In genomic region chr9:89311346-89312153, GRCh38 we compare ENCODE assay signal across 8 cellular contexts. TPM values are rescaled to one million over a fixed set of nuclear protein-coding genes. Genes with fewer than 3 reads are reported as not detected.
DNase-seq lines count a peak whose midpoint lies in the region; ATAC-seq and TF ChIP-seq lines count a peak whose summit lies in the region.

No MANE protein-coding gene starts in this region.

- TF ChIP-seq CTCF in AG04450 (IDR thresholded peaks at IDR 0.05; ENCODE audit: low read depth, low read length) (no peak), PC-9 (conservative IDR thresholded peaks at IDR 0.05) (no peak), mucosa of descending colon (IDR thresholded peaks at IDR 0.05) (no peak), GM20000 (IDR thresholded peaks at IDR 0.05; ENCODE audit: extremely low read depth, missing control alignments) (no peak)

- H3K9me3 ChIP-seq in AG04450 (ENCODE audit: control insufficient read depth, insufficient read depth, low read length) (no peaks in the 10 kb centered on the region), PC-9 (ENCODE audit: insufficient read depth, low read depth) (no peaks in the 10 kb centered on the region), mucosa of descending colon (no peaks in the 10 kb centered on the region)

- H3K27me3 ChIP-seq in AG04450 (ENCODE audit: control insufficient read depth, insufficient read depth, low read length) (no peaks in the 10 kb centered on the region), PC-9 (ENCODE audit: insufficient read depth, low read depth) (no peaks in the 10 kb centered on the region)

- POLR2A ChIA-PET in AG04450 (lab: Yijun Ruan, JAX): interaction anchor here (1.3 kb wide), 1 partner anchor 565 kb away, joined by 3 read pairs; no protein-coding TSS in a partner anchor
- POLR2A ChIA-PET in PC-9 (lab: Charles Lee; ENCODE audit: unreplicated experiment): no interaction called here

- TSS peak; percentile 51 for BruUV-seq in PC-9 (replicated peaks; lab: Mats Ljungman, UMichigan)

- H3K9me2 ChIP-seq in PC-9 (ENCODE audit: insufficient read depth): no peaks in the 10 kb centered on the region

- H3K4me3 ChIP-seq in AG04450 (ENCODE audit: low read depth, low read length): peak overlapping the region; percentile 82
- H3K4me3 ChIP-seq in PC-9: peak overlapping the region; percentile 91
- peak overlapping the region; percentile 74 for H3K4me3 ChIP-seq in mucosa of descending colon

- peak overlapping the region; percentile 90 for H3K4me2 ChIP-seq in PC-9

- ATAC-seq in GM21528 (IDR thresholded peaks at IDR 0.05; ENCODE audit: low FRiP score, unreplicated experiment) (peak; percentile 16), mucosa of descending colon (peak; percentile 2), HG03135 (IDR thresholded peaks at IDR 0.05; ENCODE audit: unreplicated experiment) (no peak)

- peaks cover 71% of the 10 kb centered on the region for H3K79me2 ChIP-seq in PC-9 (ENCODE audit: low read depth)

- H3K27ac ChIP-seq in AG04450 (ENCODE audit: low read depth, low read length) (no peak overlapping the region), PC-9 (peak overlapping the region; percentile 93)

- CTCF ChIA-PET in AG04450 (lab: Charles Lee): interaction anchor here (0.6 to 2.9 kb wide), 2 partner anchors 237 to 512 kb away, joined by 3 to 9 read pairs; no protein-coding TSS in a partner anchor
- CTCF ChIA-PET in PC-9 (lab: Charles Lee): interaction anchor here (0.6 kb wide), 1 partner anchor 32 kb away, joined by 5 read pairs; no protein-coding TSS in a partner anchor

- intact Hi-C loops in PC-9 (cut with micrococcal nuclease; ENCODE audit: unreplicated experiment): loop anchor here (1.0 to 10.0 kb wide), 4 partner anchors 131 to 717 kb away; no protein-coding TSS in a partner anchor
- intact Hi-C loops in mucosa of descending colon (cut with DNase I, micrococcal nuclease): no loop called here

- no peak for DNase-seq in AG04450 (ENCODE audit: low read depth, low spot score)
- DNase-seq in PC-9: no peak
- DNase-seq in effector CD4-positive, alpha-beta T cell: peak; percentile 4
- DNase-seq in mucosa of descending colon: peak in 2 of 3 donors; percentile 41 to 74
- no peak for DNase-seq in DMS153 treated with DMSO at 0.1 percent for 48 hours (lab: John Stamatoyannopoulos, UW; ENCODE audit: unreplicated experiment)
- no peak for DNase-seq in GM20000 (ENCODE audit: low spot score)

- H4K20me1 ChIP-seq in PC-9 (ENCODE audit: insufficient read depth): peaks cover 18% of the 10 kb centered on the region; the same call in 1 of the 2 replicates

- H3F3A ChIP-seq in PC-9 (ENCODE audit: insufficient read depth, low read depth): peaks cover 33% of the 10 kb centered on the region

- peaks cover 42% of the 10 kb centered on the region for H3K4me1 ChIP-seq in PC-9 (replicated peaks; ENCODE audit: insufficient read depth)
- H3K4me1 ChIP-seq in mucosa of descending colon (ENCODE audit: low read depth): peaks cover 18% of the 10 kb centered on the region

- peaks cover 27% of the 10 kb centered on the region for H3K36me3 ChIP-seq in PC-9 (ENCODE audit: low read depth)
- H3K36me3 ChIP-seq in mucosa of descending colon (ENCODE audit: low read depth): peaks cover 5% of the 10 kb centered on the region

- H2AFZ ChIP-seq in PC-9: peak overlapping the region; percentile 61; the same call in 1 of the 2 replicates

RNA-seq across cellular contexts. Expression of gene CKS2, which starts 0.6 kb away (rescaled TPM):
- 105 and 137 TPM in 2 replicates for polyA plus RNA-seq in AG04450 (2011; rRNA removed)
- polyA minus RNA-seq in AG04450 (2011; rRNA and poly(A)+ RNA removed): 39.0 and 53.9 TPM in 2 replicates
- total RNA-seq in PC-9 (2021): 138 and 260 TPM in 2 replicates
- 10 to 100 TPM; 13.1 to 49.2 (median 15.4) TPM for total RNA-seq in mucosa of descending colon

RNA-seq across cellular contexts. Expression of gene SECISBP2, which starts 6.8 kb away (rescaled TPM):
- 21.4 and 26.3 TPM in 2 replicates for polyA plus RNA-seq in AG04450 (2011; rRNA removed)
- 22.4 and 23.6 TPM in 2 replicates for polyA minus RNA-seq in AG04450 (2011; rRNA and poly(A)+ RNA removed)
- 33.3 and 41.4 TPM in 2 replicates for total RNA-seq in PC-9 (2021)
- 10 to 100 TPM; 49.4 to 68.0 (median 50.2) TPM for total RNA-seq in mucosa of descending colon

Comparison
In these comparisons a context has a peak if more than half of its experiments do, and no peak if none do; other contexts are left out.
1. DNase-seq: peak in effector CD4-positive, alpha-beta T cell (single experiment) and mucosa of descending colon (2 of 3); none in AG04450 (single experiment), PC-9 (0 of 2), DMS153 treated with DMSO at 0.1 percent for 48 hours (single experiment) and GM20000 (single experiment).
2. Peak in every context shown above with its lines, with median percentiles within 50 percentile points of each other: H3K4me3 ChIP-seq.